Comparison of ENCODE assay signal across 8 cellular contexts in genomic region chr1:52552236-52552504, GRCh38. TPM values are rescaled to one million over a fixed set of nuclear protein-coding genes. Genes with fewer than 3 reads are reported as not detected.
DNase-seq lines count a peak whose midpoint lies in the region; ATAC-seq and TF ChIP-seq lines count a peak whose summit lies in the region.

No MANE protein-coding gene starts in this region.

- H3K36me3 ChIP-seq in urinary bladder (ENCODE audit: insufficient read depth), result no peaks in the 10 kb centered on the region

- TF ChIP-seq CTCF in progenitor cell of endocrine pancreas (IDR thresholded peaks at IDR 0.05; ENCODE audit: unreplicated experiment), result no peak

- H3K27ac Mint-ChIP-seq in activated T-helper 17 cell treated with anti-CD3 and anti-CD28 coated beads, Interleukin-2, amount 50 U/mL, for 72 hours, result no peak overlapping the region
- no peak overlapping the region for H3K27ac Mint-ChIP-seq in progenitor cell of endocrine pancreas

- peak overlapping the region; percentile 90 for H3K4me3 ChIP-seq in urinary bladder (ENCODE audit: low read depth, low read length)

- peak; percentile 26 for ATAC-seq in HG03520 (IDR thresholded peaks at IDR 0.05; ENCODE audit: unreplicated experiment)
- peak; percentile 65 for ATAC-seq in activated T-helper 17 cell treated with anti-CD3 and anti-CD28 coated beads, Interleukin-2, amount 50 U/mL, for 72 hours (replicated peaks)

- no peaks in the 10 kb centered on the region for H3K36me3 Mint-ChIP-seq in activated T-helper 17 cell treated with anti-CD3 and anti-CD28 coated beads, Interleukin-2, amount 50 U/mL, for 72 hours (ENCODE audit: low read depth)
- no peaks in the 10 kb centered on the region for H3K36me3 Mint-ChIP-seq in progenitor cell of endocrine pancreas (ENCODE audit: insufficient read depth)

- H3K4me1 ChIP-seq in urinary bladder (ENCODE audit: insufficient read depth), result peaks cover 2% of the 10 kb centered on the region

- under 1% methylated on average over 14 of the region's 14 CpGs for WGBS in urinary bladder

- peaks cover 18% of the 10 kb centered on the region for H3K4me1 Mint-ChIP-seq in activated T-helper 17 cell treated with anti-CD3 and anti-CD28 coated beads, Interleukin-2, amount 50 U/mL, for 72 hours
- peaks cover 28% of the 10 kb centered on the region for H3K4me1 Mint-ChIP-seq in progenitor cell of endocrine pancreas (ENCODE audit: low read depth)

- H3K27me3 Mint-ChIP-seq in activated T-helper 17 cell treated with anti-CD3 and anti-CD28 coated beads, Interleukin-2, amount 50 U/mL, for 72 hours, result no peaks in the 10 kb centered on the region
- no peaks in the 10 kb centered on the region for H3K27me3 Mint-ChIP-seq in progenitor cell of endocrine pancreas

- peak overlapping the region; percentile 89 for H3K27ac ChIP-seq in urinary bladder (ENCODE audit: low read depth)

- DNase-seq in NK-92 treated with Interleukin-12 subunit alpha and Interleukin-12 subunit beta, amount 100 ng/mL, for 24 hours (lab: John Stamatoyannopoulos, UW), result peak; percentile 51
- DNase-seq in NK-92 (lab: John Stamatoyannopoulos, UW; ENCODE audit: unreplicated experiment), result no peak
- DNase-seq in RKO (ENCODE audit: low spot score), result peak; percentile 75
- peak; percentile 44 for DNase-seq in glomerular visceral epithelial cell (ENCODE audit: extremely low spot score)
- DNase-seq in progenitor cell of endocrine pancreas (ENCODE audit: low spot score, unreplicated experiment), result peak; percentile 10

- no peaks in the 10 kb centered on the region for H3K9me3 Mint-ChIP-seq in activated T-helper 17 cell treated with anti-CD3 and anti-CD28 coated beads, Interleukin-2, amount 50 U/mL, for 72 hours
- no peaks in the 10 kb centered on the region for H3K9me3 Mint-ChIP-seq in progenitor cell of endocrine pancreas (ENCODE audit: low read depth)

- no peak overlapping the region for H3K4me3 Mint-ChIP-seq in activated T-helper 17 cell treated with anti-CD3 and anti-CD28 coated beads, Interleukin-2, amount 50 U/mL, for 72 hours
- H3K4me3 Mint-ChIP-seq in progenitor cell of endocrine pancreas (ENCODE audit: low read depth), result no peak overlapping the region

RNA-seq across cellular contexts. Expression of gene TUT4, which starts 0.7 kb away (rescaled TPM):
- total RNA-seq in activated T-helper 17 cell treated with anti-CD3 and anti-CD28 coated beads, Interleukin-2, amount 50 U/mL, for 72 hours, result 100 to 1,000 TPM in 1 of 2 donors, 10 to 100 TPM in 1; 66.6 to 111 TPM
- 130 and 139 TPM in 2 replicates for total RNA-seq in progenitor cell of endocrine pancreas
- 145 TPM for total RNA-seq in urinary bladder
- polyA plus RNA-seq in urinary bladder, result 27.0 TPM

RNA-seq across cellular contexts. Expression of gene GPX7, which starts 50.0 kb away (rescaled TPM):
- 10 to 100 TPM; 14.0 to 20.5 TPM for total RNA-seq in activated T-helper 17 cell treated with anti-CD3 and anti-CD28 coated beads, Interleukin-2, amount 50 U/mL, for 72 hours
- total RNA-seq in progenitor cell of endocrine pancreas (26.7 and 28.9 TPM in 2 replicates), urinary bladder (55.4 TPM)
- polyA plus RNA-seq in urinary bladder, result 19.5 TPM
